Comparison of ENCODE assay signal across 8 cellular contexts in genomic region chr6:105137388-105137787, GRCh38. TPM values are rescaled to one million over a fixed set of nuclear protein-coding genes. Genes with fewer than 3 reads are reported as not detected.
DNase-seq lines count a peak whose midpoint lies in the region; ATAC-seq and TF ChIP-seq lines count a peak whose summit lies in the region.

No MANE protein-coding gene starts in this region.

- peak; percentile 6 for TF ChIP-seq CTCF in C4-2B (conservative IDR thresholded peaks at IDR 0.05)
- no peak for TF ChIP-seq CTCF in KMS-11 (conservative IDR thresholded peaks at IDR 0.05; ENCODE audit: low read depth, low read length)

- CTCF ChIA-PET in naive thymus-derived CD4-positive, alpha-beta T cell (lab: Charles Lee), result no interaction called here

- H3K4me1 ChIP-seq in KMS-11 (ENCODE audit: low read depth, poor library complexity, severe bottlenecking) (peaks cover 5% of the 10 kb centered on the region), endocrine pancreas (ENCODE audit: control insufficient read depth, insufficient read depth, low read length) (peaks cover 4% of the 10 kb centered on the region)
- no peaks in the 10 kb centered on the region for H3K4me1 ChIP-seq in naive thymus-derived CD4-positive, alpha-beta T cell (ENCODE audit: control insufficient read depth in 2 of 2, insufficient read depth in 2 of 2, low read length in 2 of 2)

- H3K4me3 Mint-ChIP-seq in naive thymus-derived CD4-positive, alpha-beta T cell, result peak overlapping the region; percentile 44 to 80 (median 72)

- H3K27ac ChIP-seq in C4-2B (peak overlapping the region; percentile 50; the same call in 1 of the 2 replicates), KMS-11 (no peak overlapping the region)
- H3K27ac ChIP-seq in naive thymus-derived CD4-positive, alpha-beta T cell (ENCODE audit: low read depth, low read length), result no peak overlapping the region

- H3K36me3 Mint-ChIP-seq in naive thymus-derived CD4-positive, alpha-beta T cell, result no peaks in the 10 kb centered on the region

- H3K9me3 Mint-ChIP-seq in naive thymus-derived CD4-positive, alpha-beta T cell, result peaks cover 0 to 2% (median 0%) of the 10 kb centered on the region in 11 donors

- H3K9me3 ChIP-seq in endocrine pancreas (ENCODE audit: control insufficient read depth, low read length), result no peaks in the 10 kb centered on the region
- no peaks in the 10 kb centered on the region for H3K9me3 ChIP-seq in naive thymus-derived CD4-positive, alpha-beta T cell (ENCODE audit: control insufficient read depth in 2 of 3, low read length in 3 of 3)

- POLR2A ChIA-PET in naive thymus-derived CD4-positive, alpha-beta T cell (lab: Charles Lee), result no interaction called here

- no peak overlapping the region for H3K9ac ChIP-seq in KMS-11
- H3K9ac ChIP-seq in endocrine pancreas (ENCODE audit: control insufficient read depth, insufficient read depth, low read length), result peak overlapping the region; percentile 26

- peaks cover 0 to 17% (median 11%) of the 10 kb centered on the region in 7 donors for H3K4me1 Mint-ChIP-seq in naive thymus-derived CD4-positive, alpha-beta T cell

- no peaks in the 10 kb centered on the region for H4K20me1 ChIP-seq in KMS-11 (ENCODE audit: insufficient read depth)

- H3K36me3 ChIP-seq in KMS-11 (ENCODE audit: insufficient read depth), result no peaks in the 10 kb centered on the region
- no peaks in the 10 kb centered on the region for H3K36me3 ChIP-seq in endocrine pancreas (ENCODE audit: control insufficient read depth, insufficient read depth, low read length)
- H3K36me3 ChIP-seq in naive thymus-derived CD4-positive, alpha-beta T cell (ENCODE audit: control insufficient read depth in 2 of 3, insufficient read depth in 3 of 3, low read length in 3 of 3), result no peaks in the 10 kb centered on the region

- peak overlapping the region in 1 of 9 donors; percentile 32 for H3K27ac Mint-ChIP-seq in naive thymus-derived CD4-positive, alpha-beta T cell

- H3K27me3 Mint-ChIP-seq in naive thymus-derived CD4-positive, alpha-beta T cell, result peaks cover 67 to 84% (median 72%) of the 10 kb centered on the region in 5 donors

- DNase-seq in naive thymus-derived CD4-positive, alpha-beta T cell, result no peak
- DNase-seq in GOT3 (lab: John Stamatoyannopoulos, UW) (no peak), NCI-H2171 (lab: John Stamatoyannopoulos, UW) (no peak)

- peak overlapping the region; percentile 73 for H2AFZ ChIP-seq in KMS-11 (ENCODE audit: low read depth)

- H3K4me2 ChIP-seq in KMS-11, result peak overlapping the region; percentile 21; the same call in 1 of the 2 replicates

- H3K27me3 ChIP-seq in KMS-11 (ENCODE audit: insufficient read depth, low read depth), result no peaks in the 10 kb centered on the region
- no peaks in the 10 kb centered on the region for H3K27me3 ChIP-seq in endocrine pancreas (ENCODE audit: control insufficient read depth, insufficient read depth, low read length)
- peaks cover 0 to 12% of the 10 kb centered on the region in 2 donors for H3K27me3 ChIP-seq in naive thymus-derived CD4-positive, alpha-beta T cell (ENCODE audit: control insufficient read depth in 2 of 2, insufficient read depth in 2 of 2, low read length in 2 of 2)

- no peak overlapping the region for H3K4me3 ChIP-seq in KMS-11 (IDR thresholded peaks at IDR 0.05; ENCODE audit: insufficient read depth, low read depth, low read length)
- H3K4me3 ChIP-seq in endocrine pancreas (ENCODE audit: control insufficient read depth, insufficient read depth, low read length), result peak overlapping the region; percentile 9
- H3K4me3 ChIP-seq in naive thymus-derived CD4-positive, alpha-beta T cell (ENCODE audit: low read length), result no peak overlapping the region

- ATAC-seq in naive thymus-derived CD4-positive, alpha-beta T cell, result no peak
- no peak for ATAC-seq in GM19023 (IDR thresholded peaks at IDR 0.05; ENCODE audit: unreplicated experiment)
- ATAC-seq in HG02973 (IDR thresholded peaks at IDR 0.05; ENCODE audit: unreplicated experiment), result no peak

- H3K79me2 ChIP-seq in KMS-11 (ENCODE audit: insufficient read depth, low read depth), result no peaks in the 10 kb centered on the region

- intact Hi-C loops in naive thymus-derived CD4-positive, alpha-beta T cell (cut with micrococcal nuclease), result no loop called here

RNA-seq across cellular contexts. Expression of gene POPDC3, which starts 42.4 kb away (rescaled TPM):
- total RNA-seq in naive thymus-derived CD4-positive, alpha-beta T cell, result not detected
- polyA plus RNA-seq in naive thymus-derived CD4-positive, alpha-beta T cell, result not detected
